14 cellular contexts compared by ENCODE assay signal in the genomic region with DNA sequence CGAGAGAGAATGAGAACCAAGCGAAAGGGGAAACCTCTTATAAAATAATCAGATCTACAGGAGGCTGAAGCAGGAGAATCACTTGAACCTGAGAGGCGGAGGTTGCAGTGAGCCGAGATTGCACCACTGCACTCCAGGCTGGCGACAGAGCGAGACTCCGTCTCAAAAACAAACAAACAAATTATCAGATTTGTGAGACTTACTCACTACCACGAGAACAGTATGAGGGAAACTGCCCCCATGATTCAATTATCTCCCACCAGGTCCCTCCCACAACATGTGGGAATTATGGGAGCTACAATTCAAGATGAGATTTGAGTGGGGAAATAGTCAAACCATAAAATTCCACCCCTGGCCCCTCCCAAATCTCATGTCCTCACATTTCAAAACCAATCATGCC. TPM values are rescaled to one million over a fixed set of nuclear protein-coding genes. Genes with fewer than 3 reads are reported as not detected.
"Had no signal": no experiment of that assay in that cellular context is flagged by ENCODE, and none has a peak within 500 bp of the region (broad histone marks: within the 10 kb centered on the region; RNA-seq: fewer than 3 reads in every experiment).

No MANE protein-coding gene starts in this region.

RNA-seq across cellular contexts. Expression of a gene that starts 57.8 kb away (rescaled TPM):
- total RNA-seq: kidney; kidney epithelial cell; left colon; left lobe of liver; left lung; left ventricle myocardium superior; lung microvascular endothelial cell; mesenteric fat pad; mucosa of descending colon; mucosa of gallbladder; myocyte; naive thymus-derived CD4-positive, alpha-beta T cell had no signal
- polyA plus RNA-seq: immature natural killer cell; liver; naive thymus-derived CD4-positive, alpha-beta T cell had no signal
